8 cellular contexts compared by ENCODE assay signal in the genomic region with DNA sequence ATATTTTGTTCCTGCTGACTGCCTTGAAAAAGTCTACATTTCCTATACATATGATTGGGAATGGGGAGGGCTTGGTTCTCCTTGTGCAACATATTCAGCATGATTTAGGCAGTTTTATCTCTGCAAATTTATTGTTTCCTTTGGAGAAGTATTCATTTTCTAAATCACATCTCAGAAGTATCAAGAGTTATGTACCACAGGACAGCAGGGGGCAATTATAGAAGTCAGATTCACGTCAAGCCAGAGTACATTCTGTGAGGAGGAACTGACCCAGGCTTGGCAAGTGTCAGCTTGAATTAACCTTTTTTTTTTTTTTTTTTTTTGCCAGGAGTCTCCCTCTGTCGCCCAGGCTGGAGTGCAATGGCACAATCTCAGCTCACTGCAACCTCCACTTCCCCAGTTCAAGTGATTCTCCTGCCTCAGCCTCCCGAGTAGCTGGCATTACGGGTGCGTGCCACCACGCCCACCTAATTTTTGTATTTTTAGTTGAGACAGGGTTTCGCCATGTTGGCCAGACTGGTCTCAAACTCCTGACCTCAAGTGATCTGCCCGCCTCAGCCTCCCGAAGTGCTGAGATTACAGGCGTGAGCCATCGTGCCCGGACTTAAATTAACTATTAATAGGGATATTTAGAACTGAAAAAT. TPM values are rescaled to one million over a fixed set of nuclear protein-coding genes. Genes with fewer than 3 reads are reported as not detected.
DNase-seq lines count a peak whose midpoint lies in the region; ATAC-seq and TF ChIP-seq lines count a peak whose summit lies in the region.
"Not testable (repeated sequence)": the region's sequence is repeated elsewhere in the genome, so short reads cannot be mapped to it uniquely, and the experiment has no call there.

No MANE protein-coding gene starts in this region.

- intact Hi-C loops in activated T-helper 1 cell treated with anti-CD3 and anti-CD28 coated beads, Interleukin-12 subunit alpha, Interleukin-12 subunit beta, Interleukin-2, Interleukin-4 antibody, amounts not matched to agents 30 ng/mL and 10 ng/mL and 1 ng/mL, durations not matched to agents 14 hours and 24 hours and 36 hours (cut with micrococcal nuclease): loop anchor here (1.0 kb wide), 1 partner anchor 66 kb away; the partner anchor contains the start of genes METTL4 and NDC80
- intact Hi-C loops in dorsolateral prefrontal cortex (cut with DNase I); prostate gland (cut with DNase I): not testable (repeated sequence)

- DNase-seq in Peyer's patch: peak in 1 of 3 donors; percentile 72
- DNase-seq in activated T-helper 1 cell treated with anti-CD3 and anti-CD28 coated beads, Interleukin-12 subunit alpha, Interleukin-12 subunit beta, Interleukin-2, Interleukin-4 antibody, amounts not matched to agents 30 ng/mL and 10 ng/mL and 1 ng/mL, durations not matched to agents 14 hours and 24 hours and 36 hours (ENCODE audit: low spot score): peak; percentile 8
- DNase-seq in dorsolateral prefrontal cortex; prostate gland (ENCODE audit: low spot score): not testable (repeated sequence)
- DNase-seq in iris pigment epithelial cell (ENCODE audit: low read depth): peak; percentile 19

- H3K4me1 Mint-ChIP-seq in activated T-helper 1 cell treated with anti-CD3 and anti-CD28 coated beads, Interleukin-12 subunit alpha, Interleukin-12 subunit beta, Interleukin-2, Interleukin-4 antibody, amounts not matched to agents 30 ng/mL and 10 ng/mL and 1 ng/mL, durations not matched to agents 14 hours and 24 hours and 36 hours (ENCODE audit: low read depth): peaks cover 80% of the 10 kb centered on the region

- not testable (repeated sequence) for H3K36me3 ChIP-seq in Peyer's patch; prostate gland; urinary bladder (ENCODE audit: insufficient read depth)

- peak overlapping the region; percentile 99 for H3K27ac Mint-ChIP-seq in activated T-helper 1 cell treated with anti-CD3 and anti-CD28 coated beads, Interleukin-12 subunit alpha, Interleukin-12 subunit beta, Interleukin-2, Interleukin-4 antibody, amounts not matched to agents 30 ng/mL and 10 ng/mL and 1 ng/mL, durations not matched to agents 14 hours and 24 hours and 36 hours

- peak overlapping the region; percentile 85 for H3K4me3 Mint-ChIP-seq in activated T-helper 1 cell treated with anti-CD3 and anti-CD28 coated beads, Interleukin-12 subunit alpha, Interleukin-12 subunit beta, Interleukin-2, Interleukin-4 antibody, amounts not matched to agents 30 ng/mL and 10 ng/mL and 1 ng/mL, durations not matched to agents 14 hours and 24 hours and 36 hours

- TF ChIP-seq CTCF in Peyer's patch (IDR thresholded peaks at IDR 0.05): peak in 3 of 6 experiments; percentile 17 to 27 (median 18)
- not testable (repeated sequence) for TF ChIP-seq CTCF in dorsolateral prefrontal cortex (IDR thresholded peaks at IDR 0.05 in 54 of 56, conservative IDR thresholded peaks at IDR 0.05 in 2 of 56; ENCODE audit: low read depth in 1 of 56, partially characterized antibody in 56 of 56); prostate gland (IDR thresholded peaks at IDR 0.05)

- not testable (repeated sequence) for H3K27me3 ChIP-seq in Peyer's patch; dorsolateral prefrontal cortex; prostate gland (replicated peaks; ENCODE audit: insufficient read depth)

- TF ChIP-seq POLR2A in Peyer's patch (IDR thresholded peaks at IDR 0.05); prostate gland (IDR thresholded peaks at IDR 0.05): not testable (repeated sequence)

- peaks cover 13% of the 10 kb centered on the region for H3K36me3 Mint-ChIP-seq in activated T-helper 1 cell treated with anti-CD3 and anti-CD28 coated beads, Interleukin-12 subunit alpha, Interleukin-12 subunit beta, Interleukin-2, Interleukin-4 antibody, amounts not matched to agents 30 ng/mL and 10 ng/mL and 1 ng/mL, durations not matched to agents 14 hours and 24 hours and 36 hours (ENCODE audit: low read depth)

- peaks cover 11% of the 10 kb centered on the region for H3K9me3 Mint-ChIP-seq in activated T-helper 1 cell treated with anti-CD3 and anti-CD28 coated beads, Interleukin-12 subunit alpha, Interleukin-12 subunit beta, Interleukin-2, Interleukin-4 antibody, amounts not matched to agents 30 ng/mL and 10 ng/mL and 1 ng/mL, durations not matched to agents 14 hours and 24 hours and 36 hours

- not testable (repeated sequence) for H3K9me3 ChIP-seq in Peyer's patch, prostate gland

- WGBS in prostate gland: 80% methylated on average over 12 of the region's 12 CpGs
- WGBS in urinary bladder: 88% methylated on average over 12 of the region's 12 CpGs

- not testable (repeated sequence) for H3K27me3 Mint-ChIP-seq in activated T-helper 1 cell treated with anti-CD3 and anti-CD28 coated beads, Interleukin-12 subunit alpha, Interleukin-12 subunit beta, Interleukin-2, Interleukin-4 antibody, amounts not matched to agents 30 ng/mL and 10 ng/mL and 1 ng/mL, durations not matched to agents 14 hours and 24 hours and 36 hours (ENCODE audit: insufficient read depth)

- H3K27ac ChIP-seq in Peyer's patch (peak overlapping the region; percentile 85 to 94 (median 91)), dorsolateral prefrontal cortex (peak overlapping the region in 36 of 59 donors; percentile 1 to 76 (median 37)), prostate gland (peak overlapping the region; percentile 11 to 43), urinary bladder (ENCODE audit: low read depth) (peak overlapping the region; percentile 45)

- ATAC-seq in HG03460 (IDR thresholded peaks at IDR 0.05; ENCODE audit: unreplicated experiment): peak; percentile 28

- peaks cover 0 to 37% (median 19%) of the 10 kb centered on the region in 4 donors for H3K4me1 ChIP-seq in Peyer's patch
- not testable (repeated sequence) for H3K4me1 ChIP-seq in prostate gland (replicated peaks); urinary bladder (ENCODE audit: insufficient read depth)

- H3K4me3 ChIP-seq in GM08714 (ENCODE audit: low read length) (peak overlapping the region; percentile 47; the same call in 1 of the 2 replicates), Peyer's patch (peak overlapping the region in 1 of 4 donors; percentile 31)
- H3K4me3 ChIP-seq in dorsolateral prefrontal cortex; prostate gland; urinary bladder (ENCODE audit: low read depth, low read length): not testable (repeated sequence)

RNA-seq across cellular contexts. Expression of gene SMCHD1, which starts 18.2 kb away (rescaled TPM):
- total RNA-seq in Peyer's patch (100 to 1,000 TPM in 3 of 4 donors, 10 to 100 TPM in 1; 57.2 to 204 (median 105) TPM), dorsolateral prefrontal cortex (10 to 100 TPM; 43.9 to 86.1 (median 62.2) TPM), prostate gland (10 to 100 TPM; 56.0 to 65.1 TPM), urinary bladder (349 TPM)
- total RNA-seq in activated T-helper 1 cell treated with anti-CD3 and anti-CD28 coated beads, Interleukin-12 subunit alpha, Interleukin-12 subunit beta, Interleukin-2, Interleukin-4 antibody, amounts not matched to agents 30 ng/mL and 10 ng/mL and 1 ng/mL, durations not matched to agents 14 hours and 24 hours and 36 hours: 98.6 and 112 TPM in 2 replicates
- 20.7 TPM for polyA plus RNA-seq in urinary bladder

Comparison
In these comparisons a context has a peak if more than half of its experiments do, and no peak if none do; other contexts are left out.
1. H3K27ac ChIP-seq: peak in every context shown above with its lines; median percentile 91 in Peyer's patch; 45 in urinary bladder; 37 in dorsolateral prefrontal cortex; 27 in prostate gland.